ENCODE assay signal across 9 cellular contexts in genomic region chrX:3143043-3143799, GRCh38.
DNase-seq lines count a peak whose midpoint lies in the region; ATAC-seq, FAIRE-seq and TF ChIP-seq lines count a peak whose summit lies in the region.
"Had no signal": no experiment of that assay in that cellular context is flagged by ENCODE, and none has a peak within 500 bp of the region (broad histone marks: within the 10 kb centered on the region; RNA-seq: fewer than 3 reads in every experiment).

No MANE protein-coding gene starts in this region.

- ATAC-seq in stimulated activated naive B cell treated with anti-CD40 and anti-IgM and Interleukin-4, amounts not matched to agents 10 μg/mL and 1 μg/mL and 100 μg/mL, for 72 hours (replicated peaks) = peak; percentile 77 to 84
- no peak for ATAC-seq in HG03095 (IDR thresholded peaks at IDR 0.05; ENCODE audit: unreplicated experiment)

- peak overlapping the region; percentile 89 for H3K27ac Mint-ChIP-seq in activated naive CD4-positive, alpha-beta T cell treated with anti-CD3 and anti-CD28 coated beads, Interleukin-2, amount 50 U/mL, for 24 hours
- peak overlapping the region; percentile 50 for H3K27ac Mint-ChIP-seq in activated CD4-positive, alpha-beta memory T cell treated with anti-CD3 and anti-CD28 coated beads for 36 hours
- H3K27ac Mint-ChIP-seq in stimulated activated naive B cell treated with anti-CD40 and anti-IgM and Interleukin-4, amounts not matched to agents 10 μg/mL and 1 μg/mL and 100 μg/mL, for 72 hours = peak overlapping the region; percentile 77

- H3K4me3 ChIP-seq in prostate gland = no peak overlapping the region

- intact Hi-C loops in activated CD4-positive, alpha-beta memory T cell treated with anti-CD3 and anti-CD28 coated beads for 36 hours (cut with micrococcal nuclease) = no loop called here
- intact Hi-C loops in prostate gland (cut with DNase I) = no loop called here

- H3K27ac ChIP-seq in prostate gland = no peak overlapping the region

- 55% methylated on average over 4 of the region's 4 CpGs for WGBS in prostate gland

- peaks cover 8% of the 10 kb centered on the region for H3K36me3 Mint-ChIP-seq in activated naive CD4-positive, alpha-beta T cell treated with anti-CD3 and anti-CD28 coated beads, Interleukin-2, amount 50 U/mL, for 24 hours
- H3K36me3 Mint-ChIP-seq in activated CD4-positive, alpha-beta memory T cell treated with anti-CD3 and anti-CD28 coated beads for 36 hours = peaks cover 4% of the 10 kb centered on the region
- H3K36me3 Mint-ChIP-seq in stimulated activated naive B cell treated with anti-CD40 and anti-IgM and Interleukin-4, amounts not matched to agents 10 μg/mL and 1 μg/mL and 100 μg/mL, for 72 hours = peaks cover 9 to 17% of the 10 kb centered on the region in 2 donors

- H3K27me3 ChIP-seq in prostate gland (replicated peaks; ENCODE audit: insufficient read depth) = no peaks in the 10 kb centered on the region

- FAIRE-seq in HTR-8/SVneo (lab: Jason Lieb, UNC) = peak; percentile 55

- no peaks in the 10 kb centered on the region for H3K36me3 ChIP-seq in prostate gland

- no peaks in the 10 kb centered on the region for H3K9me3 ChIP-seq in prostate gland

- H3K4me1 ChIP-seq in prostate gland (replicated peaks) = no peaks in the 10 kb centered on the region

- peaks cover 20% of the 10 kb centered on the region for H3K9me3 Mint-ChIP-seq in activated naive CD4-positive, alpha-beta T cell treated with anti-CD3 and anti-CD28 coated beads, Interleukin-2, amount 50 U/mL, for 24 hours
- peaks cover 31% of the 10 kb centered on the region for H3K9me3 Mint-ChIP-seq in activated CD4-positive, alpha-beta memory T cell treated with anti-CD3 and anti-CD28 coated beads for 36 hours
- peaks cover 20 to 36% of the 10 kb centered on the region in 2 donors for H3K9me3 Mint-ChIP-seq in stimulated activated naive B cell treated with anti-CD40 and anti-IgM and Interleukin-4, amounts not matched to agents 10 μg/mL and 1 μg/mL and 100 μg/mL, for 72 hours

- POLR2A ChIA-PET in activated CD4-positive, alpha-beta memory T cell treated with anti-CD3 and anti-CD28 coated beads for 36 hours (lab: Charles Lee) = no interaction called here
- POLR2A ChIA-PET in GM10248 (lab: Yijun Ruan, JAX) = no interaction called here

- no peak for DNase-seq in activated naive CD4-positive, alpha-beta T cell (lab: John Stamatoyannopoulos, UW)
- DNase-seq in HTR-8/SVneo (ENCODE audit: insufficient read length, low spot score) (no peak), GM10248 (ENCODE audit: extremely low spot score) (no peak), prostate gland (ENCODE audit: low spot score) (no peak)
- DNase-seq in activated CD4-positive, alpha-beta memory T cell treated with anti-CD3 and anti-CD28 coated beads for 36 hours = peak; percentile 8
- peak; percentile 35 for DNase-seq in stimulated activated naive B cell treated with anti-CD40 and anti-IgM and Interleukin-4, amounts not matched to agents 10 μg/mL and 1 μg/mL and 100 μg/mL, for 72 hours
- DNase-seq: NCI-H187 had no signal

- H3K4me3 Mint-ChIP-seq in activated naive CD4-positive, alpha-beta T cell treated with anti-CD3 and anti-CD28 coated beads, Interleukin-2, amount 50 U/mL, for 24 hours = peak overlapping the region; percentile 82
- H3K4me3 Mint-ChIP-seq in activated CD4-positive, alpha-beta memory T cell treated with anti-CD3 and anti-CD28 coated beads for 36 hours = peak overlapping the region; percentile 16
- H3K4me3 Mint-ChIP-seq in stimulated activated naive B cell treated with anti-CD40 and anti-IgM and Interleukin-4, amounts not matched to agents 10 μg/mL and 1 μg/mL and 100 μg/mL, for 72 hours = peak overlapping the region; percentile 30 to 59

- no peak for TF ChIP-seq POLR2A in prostate gland (IDR thresholded peaks at IDR 0.05)

- peaks cover 24% of the 10 kb centered on the region for H3K4me1 Mint-ChIP-seq in activated naive CD4-positive, alpha-beta T cell treated with anti-CD3 and anti-CD28 coated beads, Interleukin-2, amount 50 U/mL, for 24 hours
- H3K4me1 Mint-ChIP-seq in activated CD4-positive, alpha-beta memory T cell treated with anti-CD3 and anti-CD28 coated beads for 36 hours (ENCODE audit: low read depth) = peaks cover 19% of the 10 kb centered on the region
- H3K4me1 Mint-ChIP-seq in stimulated activated naive B cell treated with anti-CD40 and anti-IgM and Interleukin-4, amounts not matched to agents 10 μg/mL and 1 μg/mL and 100 μg/mL, for 72 hours = peaks cover 21 to 25% of the 10 kb centered on the region in 2 donors

- TF ChIP-seq CTCF in GM10248 (IDR thresholded peaks at IDR 0.05; ENCODE audit: control extremely low read depth, extremely low read depth, low read depth, missing control alignments) (no peak), prostate gland (IDR thresholded peaks at IDR 0.05) (no peak)

- H3K27me3 Mint-ChIP-seq in activated naive CD4-positive, alpha-beta T cell treated with anti-CD3 and anti-CD28 coated beads, Interleukin-2, amount 50 U/mL, for 24 hours = peaks cover 3% of the 10 kb centered on the region
- H3K27me3 Mint-ChIP-seq in activated CD4-positive, alpha-beta memory T cell treated with anti-CD3 and anti-CD28 coated beads for 36 hours = no peaks in the 10 kb centered on the region
- H3K27me3 Mint-ChIP-seq in stimulated activated naive B cell treated with anti-CD40 and anti-IgM and Interleukin-4, amounts not matched to agents 10 μg/mL and 1 μg/mL and 100 μg/mL, for 72 hours = peaks cover 0 to 3% of the 10 kb centered on the region in 2 donors

- CTCF ChIA-PET in activated CD4-positive, alpha-beta memory T cell treated with anti-CD3 and anti-CD28 coated beads for 36 hours (lab: Charles Lee) = no interaction called here
- CTCF ChIA-PET in GM10248 (lab: Yijun Ruan, JAX) = no interaction called here

Comparison
In these comparisons a context has a peak if more than half of its experiments do, and no peak if none do; other contexts are left out.
1. H3K4me3 Mint-ChIP-seq: peak in every context shown above with its lines; median percentile 82 in activated naive CD4-positive, alpha-beta T cell treated with anti-CD3 and anti-CD28 coated beads, Interleukin-2, amount 50 U/mL, for 24 hours; 44 in stimulated activated naive B cell treated with anti-CD40 and anti-IgM and Interleukin-4, amounts not matched to agents 10 μg/mL and 1 μg/mL and 100 μg/mL, for 72 hours; 16 in activated CD4-positive, alpha-beta memory T cell treated with anti-CD3 and anti-CD28 coated beads for 36 hours.
2. DNase-seq: peak in activated CD4-positive, alpha-beta memory T cell treated with anti-CD3 and anti-CD28 coated beads for 36 hours (single experiment) and stimulated activated naive B cell treated with anti-CD40 and anti-IgM and Interleukin-4, amounts not matched to agents 10 μg/mL and 1 μg/mL and 100 μg/mL, for 72 hours (single experiment); none in activated naive CD4-positive, alpha-beta T cell (0 of 4), HTR-8/SVneo (single experiment), GM10248 (single experiment) and prostate gland (single experiment).
3. Peak in every context shown above with its lines, with median percentiles within 50 percentile points of each other: H3K27ac Mint-ChIP-seq.